Comparison of ENCODE assay signal across 12 cellular contexts in genomic region chr16:75341934-75342811, GRCh38.
A peak's percentile ranks its signal among the peaks of the same experiment; 100 is the strongest.
DNase-seq lines count a peak whose midpoint lies in the region; ATAC-seq and TF ChIP-seq lines count a peak whose summit lies in the region.
"Had no signal": no experiment of that assay in that cellular context is flagged by ENCODE, and none has a peak within 500 bp of the region (broad histone marks: within the 10 kb centered on the region; RNA-seq: fewer than 3 reads in every experiment).

No MANE protein-coding gene starts in this region.

- ATAC-seq in GM18909 (IDR thresholded peaks at IDR 0.05; ENCODE audit: poor library complexity, unreplicated experiment), result no peak
- ATAC-seq in HG02610 (IDR thresholded peaks at IDR 0.05; ENCODE audit: unreplicated experiment), result no peak
- ATAC-seq: GM12878; naive thymus-derived CD8-positive, alpha-beta T cell had no signal

- H3K36me3 ChIP-seq in kidney epithelial cell (ENCODE audit: control insufficient read depth, insufficient read depth, low read length), result no peaks in the 10 kb centered on the region
- H3K36me3 ChIP-seq in spleen, result peaks cover 0 to 18% (median 0%) of the 10 kb centered on the region in 6 donors
- H3K36me3 ChIP-seq: adrenal gland had no signal

- H3K4me1 ChIP-seq in spleen, result peaks cover 0 to 32% (median 10%) of the 10 kb centered on the region in 6 donors

- no peaks in the 10 kb centered on the region for H3K27me3 Mint-ChIP-seq in brain
- H3K27me3 Mint-ChIP-seq: stimulated activated naive CD8-positive, alpha-beta T cell treated with anti-CD3 and anti-CD28 coated beads, Interleukin-15, Interleukin-2, amounts not matched to agents 100 ng/mL and 50 ng/mL, for 24 hours had no signal

- TF ChIP-seq CTCF in brain (conservative IDR thresholded peaks at IDR 0.05) (no peak), kidney epithelial cell (IDR thresholded peaks at IDR 0.05; ENCODE audit: insufficient read depth, low read length, poor library complexity, severe bottlenecking) (no peak), spleen (IDR thresholded peaks at IDR 0.05 in 8 of 11, conservative IDR thresholded peaks at IDR 0.05 in 3 of 11) (no peak)

- no peak overlapping the region for H3K4me3 ChIP-seq in kidney epithelial cell (ENCODE audit: low read depth, low read length)
- H3K4me3 ChIP-seq in spleen, result no peak overlapping the region
- H3K4me3 ChIP-seq: adrenal gland, GM12878 had no signal

- intact Hi-C loops in spleen (cut with DNase I; ENCODE audit: low total_unique reads), result no loop called here

- H3K27ac ChIP-seq in spleen, result peak overlapping the region in 5 of 8 donors; percentile 19 to 61 (median 28)

- H3K9me3 Mint-ChIP-seq in brain, result peaks cover 0 to 3% (median 0%) of the 10 kb centered on the region in 5 experiments
- H3K9me3 Mint-ChIP-seq: naive thymus-derived CD8-positive, alpha-beta T cell; stimulated activated naive CD8-positive, alpha-beta T cell treated with anti-CD3 and anti-CD28 coated beads, Interleukin-15, Interleukin-2, amounts not matched to agents 100 ng/mL and 50 ng/mL, for 24 hours had no signal

- peak overlapping the region; percentile 62 to 70 (median 69) for H3K27ac Mint-ChIP-seq in brain
- H3K27ac Mint-ChIP-seq: naive thymus-derived CD8-positive, alpha-beta T cell; stimulated activated naive CD8-positive, alpha-beta T cell treated with anti-CD3 and anti-CD28 coated beads, Interleukin-15, Interleukin-2, amounts not matched to agents 100 ng/mL and 50 ng/mL, for 24 hours had no signal

- peaks cover 50% of the 10 kb centered on the region for H3K4me1 Mint-ChIP-seq in brain

- no peaks in the 10 kb centered on the region for H3K9me3 ChIP-seq in spleen
- H3K9me3 ChIP-seq: adrenal gland had no signal

- DNase-seq in HS-27A (ENCODE audit: low read depth) (peak; percentile 27), kidney epithelial cell (ENCODE audit: low read depth) (peak; percentile 74), spleen (no peak), SW480 (ENCODE audit: low spot score) (no peak), NCI-H1694 treated with DMSO at 0.1 percent for 48 hours (lab: John Stamatoyannopoulos, UW) (no peak)
- DNase-seq: naive thymus-derived CD8-positive, alpha-beta T cell had no signal

- TF ChIP-seq POLR2A in spleen (IDR thresholded peaks at IDR 0.05), result no peak

- no peak overlapping the region for H3K4me3 Mint-ChIP-seq in brain
- H3K4me3 Mint-ChIP-seq: naive thymus-derived CD8-positive, alpha-beta T cell; stimulated activated naive CD8-positive, alpha-beta T cell treated with anti-CD3 and anti-CD28 coated beads, Interleukin-15, Interleukin-2, amounts not matched to agents 100 ng/mL and 50 ng/mL, for 24 hours had no signal

- H3K27me3 ChIP-seq in kidney epithelial cell (ENCODE audit: control insufficient read depth, insufficient read depth, low read length) (no peaks in the 10 kb centered on the region), spleen (replicated peaks in 1 of 7) (peaks cover 0 to 16% (median 0%) of the 10 kb centered on the region in 7 donors)
- H3K27me3 ChIP-seq: adrenal gland had no signal

- 45 to 58% (median 51%) methylated on average over 3 of the region's 3 CpGs for WGBS in spleen, 5 donors

- peaks cover 42% of the 10 kb centered on the region for H3K36me3 Mint-ChIP-seq in brain

Comparison
In these comparisons a context has a peak if more than half of its experiments do, and no peak if none do; other contexts are left out.
1. DNase-seq: peak in HS-27A (single experiment) and kidney epithelial cell (single experiment); none in spleen (single experiment), SW480 (single experiment) and NCI-H1694 treated with DMSO at 0.1 percent for 48 hours (single experiment).